Comparison of ENCODE assay signal across 8 cellular contexts in the genomic region with DNA sequence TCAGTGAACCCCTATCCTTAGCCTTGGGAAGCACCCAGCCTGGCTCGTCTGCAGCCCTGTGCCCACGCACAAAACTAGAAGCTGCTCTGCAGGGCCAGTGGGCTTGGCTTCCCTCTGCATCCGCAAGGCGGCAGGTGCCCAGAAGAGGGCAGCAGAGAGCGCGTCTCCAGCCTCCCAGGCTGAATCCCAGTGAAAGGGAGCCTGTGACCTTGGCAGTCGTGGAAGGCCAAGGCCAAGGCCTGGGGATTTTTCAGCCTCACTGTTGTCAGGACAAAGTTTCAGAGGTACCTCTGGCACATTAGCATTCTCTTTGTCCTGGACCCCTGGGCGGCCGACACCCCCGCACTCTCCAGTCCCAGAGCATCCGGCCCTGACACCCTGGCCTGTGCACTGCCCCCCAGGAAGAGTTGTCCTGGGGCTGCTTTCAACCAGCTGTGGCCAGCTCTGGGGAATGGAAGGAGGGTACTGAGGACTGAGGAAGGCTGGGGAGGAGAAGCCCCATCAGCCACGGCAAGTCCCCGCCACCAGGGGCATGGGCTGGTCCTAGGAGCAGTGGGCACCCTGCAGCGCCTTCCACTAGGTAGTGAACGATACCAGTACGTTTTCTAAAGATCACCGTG.
DNase-seq lines count a peak whose midpoint lies in the region; ATAC-seq, FAIRE-seq and TF ChIP-seq lines count a peak whose summit lies in the region.

No MANE protein-coding gene starts in this region.

- no peaks in the 10 kb centered on the region for H3K36me3 ChIP-seq in bronchial epithelial cell (ENCODE audit: control insufficient read depth, insufficient read depth, low read length)
- no peaks in the 10 kb centered on the region for H3K36me3 ChIP-seq in kidney epithelial cell (ENCODE audit: control insufficient read depth, insufficient read depth, low read length)

- DNase-seq in Daoy (ENCODE audit: low read depth) (peak; percentile 83), H4 (ENCODE audit: low spot score) (peak; percentile 72), NCI-H1105 (lab: John Stamatoyannopoulos, UW) (peak; percentile 5), bronchial epithelial cell (ENCODE audit: low read depth) (peak; percentile 72), kidney epithelial cell (ENCODE audit: low read depth) (no peak)
- peak; percentile 40 for DNase-seq in activated CD4-positive, CD25-positive, alpha-beta regulatory T cell treated with anti-CD3 and anti-CD28 coated beads, Interleukin-2, amount 50 U/mL, for 16 hours (ENCODE audit: low read depth, low spot score)
- DNase-seq in stimulated activated CD4-positive, alpha-beta T cell treated with anti-CD3 and anti-CD28 coated beads, Interleukin-15, amount 100 ng/mL, for 48 hours (ENCODE audit: low read depth in 2 of 2): peak; percentile 40 to 64

- ATAC-seq in GM21447 (IDR thresholded peaks at IDR 0.05; ENCODE audit: unreplicated experiment): no peak

- TF ChIP-seq CTCF in bronchial epithelial cell (IDR thresholded peaks at IDR 0.05; ENCODE audit: insufficient read depth, low read length, severe bottlenecking) (peak; percentile 96), kidney epithelial cell (IDR thresholded peaks at IDR 0.05; ENCODE audit: insufficient read depth, low read length, poor library complexity, severe bottlenecking) (peak; percentile 95)

- FAIRE-seq in bronchial epithelial cell (lab: Jason Lieb, UNC): no peak

- no peak overlapping the region for H3K4me3 ChIP-seq in bronchial epithelial cell (ENCODE audit: low read depth, low read length)
- H3K4me3 ChIP-seq in kidney epithelial cell (ENCODE audit: low read depth, low read length): no peak overlapping the region

- H3K27me3 ChIP-seq in bronchial epithelial cell (ENCODE audit: control insufficient read depth, insufficient read depth, low read length) (no peaks in the 10 kb centered on the region), kidney epithelial cell (ENCODE audit: control insufficient read depth, insufficient read depth, low read length) (no peaks in the 10 kb centered on the region)
